Comparison of ENCODE assay signal across 1 cellular context in the genomic region with DNA sequence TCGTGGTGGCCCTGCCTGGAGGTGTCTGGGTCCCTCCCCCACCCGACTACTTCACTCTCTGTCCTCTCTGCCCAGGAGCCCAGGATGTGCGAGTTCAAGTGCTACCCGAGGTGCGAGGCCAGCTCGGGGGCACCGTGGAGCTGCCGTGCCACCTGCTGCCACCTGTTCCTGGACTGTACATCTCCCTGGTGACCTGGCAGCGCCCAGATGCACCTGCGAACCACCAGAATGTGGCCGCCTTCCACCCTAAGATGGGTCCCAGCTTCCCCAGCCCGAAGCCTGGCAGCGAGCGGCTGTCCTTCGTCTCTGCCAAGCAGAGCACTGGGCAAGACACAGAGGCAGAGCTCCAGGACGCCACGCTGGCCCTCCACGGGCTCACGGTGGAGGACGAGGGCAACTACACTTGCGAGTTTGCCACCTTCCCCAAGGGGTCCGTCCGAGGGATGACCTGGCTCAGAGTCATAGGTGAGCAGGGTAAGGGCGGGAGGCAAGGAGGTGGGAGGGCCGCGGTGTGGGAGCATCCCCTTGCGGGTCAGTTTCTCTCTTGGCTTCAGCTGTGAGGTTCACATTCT.
TF ChIP-seq lines count a peak whose summit lies in the region.

No MANE protein-coding gene starts in this region.

TF ChIP-seq in HepG2, 621 proteins besides CTCF, POLR2A, EP300 and RAD21:
- no peak for TF ChIP-seq HDAC6 (IDR thresholded peaks at IDR 0.05; ENCODE audit: low read depth, low read length)
- no peak for TF ChIP-seq ETV5 (CRISPR knock-in tag; IDR thresholded peaks at IDR 0.05; ENCODE audit: borderline replicate concordance)
- TF ChIP-seq ZNF275 (CRISPR knock-in tag; IDR thresholded peaks at IDR 0.05; ENCODE audit: borderline replicate concordance) = no peak
- no peak for TF ChIP-seq SALL1 (CRISPR knock-in tag; IDR thresholded peaks at IDR 0.05)
- TF ChIP-seq ZNF20 (CRISPR knock-in tag; IDR thresholded peaks at IDR 0.05) = no peak
- 0 out of 2 replicates have a peak, but pooled peaks have one; percentile 27 for TF ChIP-seq RBFOX2 (IDR thresholded peaks at IDR 0.05; ENCODE audit: low read depth, low read length)
- no peak for TF ChIP-seq SMAD1 (CRISPR knock-in tag; IDR thresholded peaks at IDR 0.05; ENCODE audit: borderline replicate concordance, low read depth)
- TF ChIP-seq AGO2 (optimal IDR thresholded peaks at IDR 0.05; ENCODE audit: low read depth, low read length) = peak; percentile 80
- TF ChIP-seq ZFP36 (IDR thresholded peaks at IDR 0.05; ENCODE audit: borderline replicate concordance, low read depth, low read length, partially characterized antibody) = no peak
- no peak for TF ChIP-seq ZNF710 (CRISPR knock-in tag; IDR thresholded peaks at IDR 0.05; ENCODE audit: borderline replicate concordance)
- no peak for TF ChIP-seq DR1 (CRISPR knock-in tag; IDR thresholded peaks at IDR 0.05)
- no peak for TF ChIP-seq NR2F2 (IDR thresholded peaks at IDR 0.05; ENCODE audit: borderline replicate concordance, low read depth)
- TF ChIP-seq ZNF274 (CRISPR knock-in tag; IDR thresholded peaks at IDR 0.05) = no peak
- no peak for TF ChIP-seq TCF7 (IDR thresholded peaks at IDR 0.05; ENCODE audit: low read depth)
- TF ChIP-seq ELF3 (CRISPR knock-in tag; IDR thresholded peaks at IDR 0.05) = no peak
- TF ChIP-seq ZNF562 (CRISPR knock-in tag; IDR thresholded peaks at IDR 0.05; ENCODE audit: borderline replicate concordance) = no peak
TF ChIP-seq in HepG2: peak in this region for 2.
